In genomic region chr1:44739361-44740178, GRCh38 we compare ENCODE assay signal across 8 cellular contexts. TPM values are rescaled to one million over a fixed set of nuclear protein-coding genes. Genes with fewer than 3 reads are reported as not detected.
DNase-seq lines count a peak whose midpoint lies in the region; ATAC-seq, FAIRE-seq and TF ChIP-seq lines count a peak whose summit lies in the region.

Gene KIF2C, plus strand, starts transcription at chr1:44739837. Its CDS starts 96 bp downstream, at chr1:44739933.

- H3K4me3 ChIP-seq in heart right ventricle, result peak within 1 kb of the TSS; percentile 31 to 64 (median 52)
- H3K4me3 ChIP-seq in upper lobe of right lung, result peak within 1 kb of the TSS; percentile 64

- H3K4me1 ChIP-seq in heart right ventricle, result peaks cover 0 to 11% (median 8%) of the 10 kb centered on the region in 9 donors
- H3K4me1 ChIP-seq in upper lobe of right lung, result no peaks in the 10 kb centered on the region

- peak within 1 kb of the TSS; percentile 34 to 91 (median 82) for H3K27ac ChIP-seq in heart right ventricle
- H3K27ac ChIP-seq in upper lobe of right lung, result peak within 1 kb of the TSS; percentile 89

- DNase-seq in GM12892 (ENCODE audit: insufficient read length) (peak; percentile 97), NCI-H146 (lab: John Stamatoyannopoulos, UW) (peak; percentile 95), T-helper 1 cell (peak; percentile 92 to 98 (median 94)), amniotic epithelial cell (ENCODE audit: low read depth) (peak; percentile 96), heart right ventricle (peak; percentile 97), posterior cingulate gyrus (peak; percentile 93 to 99 (median 96)), upper lobe of right lung (peak; percentile 99)

- TF ChIP-seq CTCF in heart right ventricle (IDR thresholded peaks at IDR 0.05) (peak in 3 of 9 donors; percentile 15 to 31 (median 18)), upper lobe of right lung (IDR thresholded peaks at IDR 0.05) (peak; percentile 18)

- 0 to 1% methylated on average over 57 of the region's 57 CpGs for WGBS in heart right ventricle, 2 donors

- peak; percentile 95 for FAIRE-seq in GM12892 (lab: Jason Lieb, UNC)

- peaks cover 0 to 13% (median 0%) of the 10 kb centered on the region in 9 donors for H3K36me3 ChIP-seq in heart right ventricle
- no peaks in the 10 kb centered on the region for H3K36me3 ChIP-seq in upper lobe of right lung

- no peaks in the 10 kb centered on the region for H3K9me3 ChIP-seq in heart right ventricle
- H3K9me3 ChIP-seq in upper lobe of right lung, result no peaks in the 10 kb centered on the region

- intact Hi-C loops in heart right ventricle (cut with DNase I), result loop anchor here in 5 of 10 donors (1.0 to 10.0 kb wide), 5 partner anchors 8 to 565 kb away; partner anchors contain the start of genes RPS8 (in 2 of the 5) and RNU5D-1 (in 1 of the 5)
- intact Hi-C loops in posterior cingulate gyrus (cut with DNase I), result loop anchor here (1.0 to 10.0 kb wide), 3 partner anchors 8 to 565 kb away; partner anchors contain the start of genes RNU5D-1 and RPS8
- intact Hi-C loops in upper lobe of right lung (cut with DNase I), result no loop called here

- H3K27me3 ChIP-seq in heart right ventricle, result no peaks in the 10 kb centered on the region
- H3K27me3 ChIP-seq in upper lobe of right lung, result no peaks in the 10 kb centered on the region

- ATAC-seq in HG02852 (IDR thresholded peaks at IDR 0.05; ENCODE audit: unreplicated experiment) (peak; percentile 96), heart right ventricle (peak; percentile 99 to 100 (median 100)), upper lobe of right lung (peak; percentile 100)

- peak; percentile 94 for TF ChIP-seq POLR2A in GM12892 (IDR thresholded peaks at IDR 0.05; ENCODE audit: low read depth, low read length)

RNA-seq across cellular contexts. Expression of gene KIF2C, which starts in this region (rescaled TPM):
- 26.4 TPM for polyA plus RNA-seq in GM12892 (2012; ENCODE audit: missing spikeins)
- total RNA-seq in heart right ventricle (1 to 10 TPM in 7 of 10 donors, under 1 TPM in 3; 0.73 to 3.7 (median 1.4) TPM), upper lobe of right lung (0.93 TPM)
- polyA plus RNA-seq in heart right ventricle, result 1 to 10 TPM in 1 of 2 donors, under 1 TPM in 1; 0.22 to 1.0 TPM

Comparison
In these comparisons a context has a peak if more than half of its experiments do, and no peak if none do; other contexts are left out.
1. Peak in every context shown above with its lines: DNase-seq, ATAC-seq, H3K4me3 ChIP-seq and H3K27ac ChIP-seq.
2. Peak in DNase-seq, ATAC-seq, H3K4me3 ChIP-seq and H3K27ac ChIP-seq in upper lobe of right lung; RNA of the gene not detected or under 1 TPM.